Comparison of ENCODE assay signal across 17 cellular contexts in genomic region chr5:178619390-178619789, GRCh38. TPM values are rescaled to one million over a fixed set of nuclear protein-coding genes. Genes with fewer than 3 reads are reported as not detected.
"Had no signal": no experiment of that assay in that cellular context is flagged by ENCODE, and none has a peak within 500 bp of the region (broad histone marks: within the 10 kb centered on the region; RNA-seq: fewer than 3 reads in every experiment).

No MANE protein-coding gene starts in this region.

- DNase-seq: activated B cell treated with CpG ODN at 0.5 μM for 24 hours; activated CD4-positive, alpha-beta T cell treated with anti-CD3 and anti-CD28 coated beads for 48 hours; activated CD8-positive, alpha-beta memory T cell treated with anti-CD3 and anti-CD28 coated beads, Interleukin-2, amount 50 U/mL, for 4 hours; activated CD8-positive, alpha-beta T cell treated with anti-CD3 and anti-CD28 coated beads, Interleukin-2, amount 10 ng/mL, durations not matched to agents 7 days and 5 days; activated naive CD4-positive, alpha-beta T cell treated with anti-CD3 and anti-CD28 coated beads, Interleukin-2, amount 50 U/mL, for 16 hours; amniotic stem cell; central memory CD4-positive, alpha-beta T cell; effector CD8-positive, alpha-beta T cell; foreskin melanocyte; heart left ventricle; islet precursor cell; naive B cell; thyroid gland had no signal

- H3K4me3 ChIP-seq: heart left ventricle, lung, thyroid gland had no signal

- H3K9me3 Mint-ChIP-seq: activated B cell treated with CpG ODN at 0.5 μM for 24 hours; naive B cell; stimulated activated memory B cell treated with anti-CD40 and anti-IgM and Interleukin-4, amounts not matched to agents 10 μg/mL and 1 μg/mL and 100 μg/mL, for 72 hours had no signal

- H3K9me3 ChIP-seq: heart left ventricle, thyroid gland had no signal

- H3K27ac ChIP-seq: epithelial cell of prostate, heart left ventricle, thyroid gland had no signal

- H3K27ac Mint-ChIP-seq: activated B cell treated with CpG ODN at 0.5 μM for 24 hours; activated CD8-positive, alpha-beta T cell treated with anti-CD3 and anti-CD28 coated beads, Interleukin-2, amount 10 ng/mL, durations not matched to agents 7 days and 5 days; stimulated activated memory B cell treated with anti-CD40 and anti-IgM and Interleukin-4, amounts not matched to agents 10 μg/mL and 1 μg/mL and 100 μg/mL, for 72 hours had no signal

- ATAC-seq: activated CD8-positive, alpha-beta T cell treated with anti-CD3 and anti-CD28 coated beads, Interleukin-2, amount 10 ng/mL, durations not matched to agents 7 days and 5 days; heart left ventricle; stimulated activated memory B cell treated with anti-CD40 and anti-IgM and Interleukin-4, amounts not matched to agents 10 μg/mL and 1 μg/mL and 100 μg/mL, for 72 hours had no signal

- H3K4me3 Mint-ChIP-seq: activated B cell treated with CpG ODN at 0.5 μM for 24 hours; activated CD8-positive, alpha-beta T cell treated with anti-CD3 and anti-CD28 coated beads, Interleukin-2, amount 10 ng/mL, durations not matched to agents 7 days and 5 days; naive B cell; stimulated activated memory B cell treated with anti-CD40 and anti-IgM and Interleukin-4, amounts not matched to agents 10 μg/mL and 1 μg/mL and 100 μg/mL, for 72 hours had no signal

- H3K27me3 ChIP-seq: heart left ventricle, thyroid gland had no signal

- H3K27me3 Mint-ChIP-seq: activated B cell treated with CpG ODN at 0.5 μM for 24 hours; naive B cell; stimulated activated memory B cell treated with anti-CD40 and anti-IgM and Interleukin-4, amounts not matched to agents 10 μg/mL and 1 μg/mL and 100 μg/mL, for 72 hours had no signal

RNA-seq across cellular contexts. Expression of gene COL23A1, which starts 29.2 kb away (rescaled TPM):
- total RNA-seq: activated B cell treated with CpG ODN at 0.5 μM for 24 hours, fibroblast of lung had no signal
- polyA plus RNA-seq: fibroblast of lung had no signal
